ENCODE assay signal across 13 cellular contexts in genomic region chr1:110347182-110347893, GRCh38. TPM values are rescaled to one million over a fixed set of nuclear protein-coding genes. Genes with fewer than 3 reads are reported as not detected.
DNase-seq lines count a peak whose midpoint lies in the region; ATAC-seq and TF ChIP-seq lines count a peak whose summit lies in the region.
"Had no signal": no experiment of that assay in that cellular context is flagged by ENCODE, and none has a peak within 500 bp of the region (broad histone marks: within the 10 kb centered on the region; RNA-seq: fewer than 3 reads in every experiment).

No MANE protein-coding gene starts in this region.

- H3K4ac ChIP-seq in IMR-90 (ENCODE audit: low read depth, low read length), result no peak overlapping the region

- H2BK120ac ChIP-seq in IMR-90 (ENCODE audit: low read depth, low read length), result no peak overlapping the region

- H3K4me1 ChIP-seq in IMR-90 (ENCODE audit: control insufficient read depth, insufficient read depth, low read length) (peaks cover 9% of the 10 kb centered on the region), ectodermal cell (ENCODE audit: control insufficient read depth, insufficient read depth, low read length) (peaks cover 27% of the 10 kb centered on the region)

- H3K4me2 ChIP-seq in IMR-90 (ENCODE audit: low read depth, low read length), result peak overlapping the region; percentile 78

- H3K18ac ChIP-seq in IMR-90 (ENCODE audit: low read depth, low read length), result no peak overlapping the region

- TF ChIP-seq POLR2A in IMR-90 (IDR thresholded peaks at IDR 0.05; ENCODE audit: low read depth, low read length), result no peak

- POLR2A ChIA-PET in IMR-90 (lab: Charles Lee; ENCODE audit: unreplicated experiment), result interaction anchor here (0.8 kb wide), 1 partner anchor 149 kb away, joined by 3 read pairs; no protein-coding TSS in a partner anchor

- H3K23ac ChIP-seq in IMR-90 (ENCODE audit: low read depth, low read length), result no peak overlapping the region

- no peaks in the 10 kb centered on the region for H3K27me3 Mint-ChIP-seq in activated T-cell treated with anti-CD3 and anti-CD28 coated beads, Interleukin-2, amount 50 U/mL, for 72 hours (ENCODE audit: low read depth)
- no peaks in the 10 kb centered on the region for H3K27me3 Mint-ChIP-seq in activated T-cell treated with anti-CD3 and anti-CD28 coated beads, Interleukin-2, amount 50 U/mL, for 4 hours (ENCODE audit: low read depth)
- H3K27me3 Mint-ChIP-seq in stimulated activated naive B cell treated with anti-CD40 and anti-IgM and Interleukin-4, amounts not matched to agents 10 μg/mL and 1 μg/mL and 100 μg/mL, for 72 hours, result no peaks in the 10 kb centered on the region

- peak overlapping the region; percentile 16 to 71 for H3K4me3 Mint-ChIP-seq in activated T-cell treated with anti-CD3 and anti-CD28 coated beads, Interleukin-2, amount 50 U/mL, for 72 hours
- no peak overlapping the region for H3K4me3 Mint-ChIP-seq in activated T-cell treated with anti-CD3 and anti-CD28 coated beads, Interleukin-2, amount 50 U/mL, for 4 hours
- H3K4me3 Mint-ChIP-seq in stimulated activated naive B cell treated with anti-CD40 and anti-IgM and Interleukin-4, amounts not matched to agents 10 μg/mL and 1 μg/mL and 100 μg/mL, for 72 hours, result no peak overlapping the region

- H4K91ac ChIP-seq in IMR-90 (ENCODE audit: insufficient read depth, low read depth, low read length), result no peak overlapping the region

- H3K9me1 ChIP-seq in IMR-90 (ENCODE audit: insufficient read depth, low read length), result peaks cover 8% of the 10 kb centered on the region

- in situ Hi-C loops in IMR-90 (cut with MboI; ENCODE audit: low sequenced_read_pairs), result no loop called here

- H2AFZ ChIP-seq in IMR-90 (replicated peaks; ENCODE audit: low read length, poor library complexity), result no peak overlapping the region

- no peak for TF ChIP-seq CTCF in IMR-90 (conservative IDR thresholded peaks at IDR 0.05; ENCODE audit: low read depth, low read length)

- intact Hi-C loops in IMR-90 (cut with micrococcal nuclease), result no loop called here
- intact Hi-C loops in posterior vena cava (cut with DNase I), result no loop called here

- H4K20me1 ChIP-seq in IMR-90 (ENCODE audit: insufficient read depth, low read length), result peaks cover 13% of the 10 kb centered on the region; the same call in 1 of the 2 replicates

- H4K5ac ChIP-seq in IMR-90 (ENCODE audit: low read depth, low read length), result peak overlapping the region; percentile 49; the same call in 1 of the 2 replicates

- CTCF ChIA-PET in IMR-90 (lab: Yijun Ruan, JAX), result no interaction called here

- H3K79me1 ChIP-seq in IMR-90 (ENCODE audit: low read depth in 1 of 2, low read length in 2 of 2), result peaks cover 22 to 30% of the 10 kb centered on the region in 2 experiments

- H3K4me1 Mint-ChIP-seq in activated T-cell treated with anti-CD3 and anti-CD28 coated beads, Interleukin-2, amount 50 U/mL, for 72 hours (ENCODE audit: low read depth), result peaks cover 86% of the 10 kb centered on the region
- H3K4me1 Mint-ChIP-seq in activated T-cell treated with anti-CD3 and anti-CD28 coated beads, Interleukin-2, amount 50 U/mL, for 4 hours (ENCODE audit: low read depth), result peaks cover 80% of the 10 kb centered on the region
- peaks cover 34 to 80% of the 10 kb centered on the region in 2 donors for H3K4me1 Mint-ChIP-seq in stimulated activated naive B cell treated with anti-CD40 and anti-IgM and Interleukin-4, amounts not matched to agents 10 μg/mL and 1 μg/mL and 100 μg/mL, for 72 hours

- no peak overlapping the region for H3K9ac ChIP-seq in IMR-90 (ENCODE audit: low read depth, low read length)

- H3K4me3 ChIP-seq in IMR-90 (ENCODE audit: insufficient read depth, low read depth, low read length), result no peak overlapping the region
- H3K4me3 ChIP-seq in ectodermal cell (ENCODE audit: insufficient read depth, low read depth, low read length), result no peak overlapping the region

- no peak overlapping the region for H2AK9ac ChIP-seq in IMR-90 (replicated peaks; ENCODE audit: low read depth, low read length, poor library complexity)

- no peak overlapping the region for H3K14ac ChIP-seq in IMR-90 (replicated peaks; ENCODE audit: low read depth, low read length)

- H3K9me3 ChIP-seq in IMR-90 (ENCODE audit: control insufficient read depth, insufficient read depth, low read length), result no peaks in the 10 kb centered on the region
- H3K9me3 ChIP-seq in ectodermal cell (ENCODE audit: control insufficient read depth, low read length), result no peaks in the 10 kb centered on the region

- TF ChIP-seq RAD21 in IMR-90 (IDR thresholded peaks at IDR 0.05; ENCODE audit: low read length), result no peak

- H3K27ac ChIP-seq in IMR-90 (ENCODE audit: insufficient read depth, low read length), result peak overlapping the region; percentile 40; the same call in 1 of the 2 replicates
- H3K27ac ChIP-seq in ectodermal cell (ENCODE audit: insufficient read depth, low read depth, low read length, poor library complexity, severe bottlenecking), result peak overlapping the region; percentile 19

- no peaks in the 10 kb centered on the region for H3K27me3 ChIP-seq in IMR-90 (ENCODE audit: control insufficient read depth, insufficient read depth, low read length)
- H3K27me3 ChIP-seq in ectodermal cell (ENCODE audit: control insufficient read depth, insufficient read depth, low read length, poor library complexity, severe bottlenecking), result no peaks in the 10 kb centered on the region

- peak overlapping the region in 1 of 2 experiments; percentile 10; a peak in 1 of 4 replicates for H4K8ac ChIP-seq in IMR-90 (ENCODE audit: low read depth in 2 of 2, low read length in 2 of 2)

- H2BK15ac ChIP-seq in IMR-90 (ENCODE audit: low read depth, low read length), result no peak overlapping the region

- H3K36me3 Mint-ChIP-seq in activated T-cell treated with anti-CD3 and anti-CD28 coated beads, Interleukin-2, amount 50 U/mL, for 72 hours (ENCODE audit: insufficient read depth in 2 of 2), result peaks cover 9 to 38% of the 10 kb centered on the region in 2 donors
- H3K36me3 Mint-ChIP-seq in activated T-cell treated with anti-CD3 and anti-CD28 coated beads, Interleukin-2, amount 50 U/mL, for 4 hours (ENCODE audit: insufficient read depth), result peaks cover 46% of the 10 kb centered on the region
- H3K36me3 Mint-ChIP-seq in stimulated activated naive B cell treated with anti-CD40 and anti-IgM and Interleukin-4, amounts not matched to agents 10 μg/mL and 1 μg/mL and 100 μg/mL, for 72 hours, result peaks cover 22 to 46% of the 10 kb centered on the region in 2 donors

- H2BK20ac ChIP-seq in IMR-90 (ENCODE audit: low read depth, low read length), result no peak overlapping the region

- peaks cover 9% of the 10 kb centered on the region for H3K36me3 ChIP-seq in IMR-90 (ENCODE audit: control insufficient read depth, insufficient read depth, low read length)
- peaks cover 6% of the 10 kb centered on the region for H3K36me3 ChIP-seq in ectodermal cell (ENCODE audit: control insufficient read depth, insufficient read depth, low read length)

- H3K56ac ChIP-seq in IMR-90 (ENCODE audit: extremely low read depth, insufficient read depth, low read length), result no peak overlapping the region

- H2AK5ac ChIP-seq in IMR-90 (ENCODE audit: low read depth, low read length), result no peak overlapping the region

- no peak for DNase-seq in activated T-cell treated with anti-CD3 and anti-CD28 coated beads, Interleukin-2, amount 50 U/mL, for 72 hours
- no peak for DNase-seq in activated T-cell treated with anti-CD3 and anti-CD28 coated beads, Interleukin-2, amount 50 U/mL, for 4 hours
- DNase-seq in IMR-90 (no peak), renal cortical epithelial cell (ENCODE audit: low read depth) (peak; percentile 28), posterior vena cava (ENCODE audit: low spot score) (no peak)
- DNase-seq in stimulated activated naive B cell treated with anti-CD40 and anti-IgM and Interleukin-4, amounts not matched to agents 10 μg/mL and 1 μg/mL and 100 μg/mL, for 72 hours, result no peak
- DNase-seq: activated effector memory CD4-positive, alpha-beta T cell treated with Interleukin-2 at 50 U/mL for 16 hours; NCI-H1694; stimulated activated CD4-positive, alpha-beta T cell treated with anti-CD3 and anti-CD28 coated beads, Interleukin-12 subunit alpha, Interleukin-12 subunit beta, amount 100 ng/mL, for 4 hours had no signal

- no peaks in the 10 kb centered on the region for H3K9me3 Mint-ChIP-seq in activated T-cell treated with anti-CD3 and anti-CD28 coated beads, Interleukin-2, amount 50 U/mL, for 72 hours
- no peaks in the 10 kb centered on the region for H3K9me3 Mint-ChIP-seq in activated T-cell treated with anti-CD3 and anti-CD28 coated beads, Interleukin-2, amount 50 U/mL, for 4 hours
- H3K9me3 Mint-ChIP-seq in stimulated activated naive B cell treated with anti-CD40 and anti-IgM and Interleukin-4, amounts not matched to agents 10 μg/mL and 1 μg/mL and 100 μg/mL, for 72 hours, result no peaks in the 10 kb centered on the region

- H3K27ac Mint-ChIP-seq in activated T-cell treated with anti-CD3 and anti-CD28 coated beads, Interleukin-2, amount 50 U/mL, for 72 hours, result peak overlapping the region; percentile 31
- no peak overlapping the region for H3K27ac Mint-ChIP-seq in stimulated activated naive B cell treated with anti-CD40 and anti-IgM and Interleukin-4, amounts not matched to agents 10 μg/mL and 1 μg/mL and 100 μg/mL, for 72 hours

- ATAC-seq in activated T-cell treated with anti-CD3 and anti-CD28 coated beads, Interleukin-2, amount 50 U/mL, for 72 hours (replicated peaks in 1 of 2), result no peak
- no peak for ATAC-seq in activated T-cell treated with anti-CD3 and anti-CD28 coated beads, Interleukin-2, amount 50 U/mL, for 4 hours
- ATAC-seq in IMR-90 (ENCODE audit: low read depth) (no peak), GM18870 (IDR thresholded peaks at IDR 0.05; ENCODE audit: unreplicated experiment) (no peak)
- ATAC-seq in stimulated activated naive B cell treated with anti-CD40 and anti-IgM and Interleukin-4, amounts not matched to agents 10 μg/mL and 1 μg/mL and 100 μg/mL, for 72 hours (replicated peaks), result no peak
- ATAC-seq: Panc1 had no signal

- 56% methylated on average over 5 of the region's 14 CpGs; no CpG with 5 or more reads in 1 of the 2 experiments for WGBS in IMR-90 (ENCODE audit: extremely low coverage in 2 of 2, insufficient read length in 1 of 2), 2 experiments
- 81 to 84% methylated on average over 14 of the region's 14 CpGs for WGBS in ectodermal cell, 2 experiments

- no TSS peak for BruUV-seq in IMR-90 (replicated peaks; lab: Mats Ljungman, UMichigan)

- dilution Hi-C loops in IMR-90 (cut with HindIII; ENCODE audit: low sequenced_read_pairs, unreplicated experiment), result no loop called here

- H2BK5ac ChIP-seq in IMR-90 (ENCODE audit: low read depth, low read length, poor library complexity, severe bottlenecking), result no peak overlapping the region

RNA-seq across cellular contexts. Expression of gene RBM15, which starts 8.2 kb away (rescaled TPM):
- 10 to 100 TPM; 75.0 to 77.8 TPM for total RNA-seq in activated T-cell treated with anti-CD3 and anti-CD28 coated beads, Interleukin-2, amount 50 U/mL, for 72 hours
- total RNA-seq in activated T-cell treated with anti-CD3 and anti-CD28 coated beads, Interleukin-2, amount 50 U/mL, for 4 hours, result 10 to 100 TPM; 44.5 to 49.2 (median 47.4) TPM
- 31.7 and 32.2 TPM in 2 replicates for total RNA-seq in IMR-90 (2012; rRNA removed)
- polyA plus RNA-seq in IMR-90 (2012; rRNA removed), result 6.2 and 6.3 TPM in 2 replicates
- 3.9 and 4.2 TPM in 2 replicates for polyA plus RNA-seq in IMR-90 (2012; cell fraction: cytosol; rRNA removed)
- 6.3 and 7.4 TPM in 2 replicates for polyA plus RNA-seq in IMR-90 (2012; cell fraction: nucleus; rRNA removed; ENCODE audit: low replicate concordance)
- 29.1 TPM for polyA plus RNA-seq in ectodermal cell (2013, experiment 1 of 4)
- 29.7 TPM for polyA plus RNA-seq in ectodermal cell (2013, experiment 2 of 4)
- 19.0 TPM for polyA plus RNA-seq in ectodermal cell (2013, experiment 3 of 4)
- 19.4 TPM for polyA plus RNA-seq in ectodermal cell (2013, experiment 4 of 4)
- 26.9 and 36.0 TPM in 2 replicates for total RNA-seq in renal cortical epithelial cell
- total RNA-seq in posterior vena cava, result 10 to 100 TPM; 14.8 to 15.9 TPM

RNA-seq across cellular contexts. Expression of gene SLC16A4, which starts 43.5 kb away (rescaled TPM):
- under 1 TPM; 0.44 to 0.58 TPM for total RNA-seq in activated T-cell treated with anti-CD3 and anti-CD28 coated beads, Interleukin-2, amount 50 U/mL, for 72 hours
- under 1 TPM; 0.11 to 0.40 (median 0.28) TPM for total RNA-seq in activated T-cell treated with anti-CD3 and anti-CD28 coated beads, Interleukin-2, amount 50 U/mL, for 4 hours
- 65.2 and 73.0 TPM in 2 replicates for total RNA-seq in IMR-90 (2012; rRNA removed)
- polyA plus RNA-seq in IMR-90 (2012; rRNA removed), result 20.8 and 27.7 TPM in 2 replicates
- polyA plus RNA-seq in IMR-90 (2012; cell fraction: cytosol; rRNA removed), result 8.6 and 10.3 TPM in 2 replicates
- 2.4 and 16.3 TPM in 2 replicates for polyA plus RNA-seq in IMR-90 (2012; cell fraction: nucleus; rRNA removed; ENCODE audit: low replicate concordance)
- polyA plus RNA-seq in ectodermal cell (2013, experiment 1 of 4), result 3.1 TPM
- polyA plus RNA-seq in ectodermal cell (2013, experiment 2 of 4), result 3.5 TPM
- 2.2 TPM for polyA plus RNA-seq in ectodermal cell (2013, experiment 3 of 4)
- 2.8 TPM for polyA plus RNA-seq in ectodermal cell (2013, experiment 4 of 4)
- total RNA-seq in renal cortical epithelial cell, result 127 and 173 TPM in 2 replicates
- total RNA-seq in posterior vena cava, result 1 to 10 TPM; 8.0 to 8.6 TPM
- total RNA-seq: mononuclear cell had no signal

Comparison
In these comparisons a context has a peak if more than half of its experiments do, and no peak if none do; other contexts are left out.
1. H3K4me3 Mint-ChIP-seq: peak in activated T-cell treated with anti-CD3 and anti-CD28 coated beads, Interleukin-2, amount 50 U/mL, for 72 hours (2 of 2); none in activated T-cell treated with anti-CD3 and anti-CD28 coated beads, Interleukin-2, amount 50 U/mL, for 4 hours (single experiment) and stimulated activated naive B cell treated with anti-CD40 and anti-IgM and Interleukin-4, amounts not matched to agents 10 μg/mL and 1 μg/mL and 100 μg/mL, for 72 hours (0 of 2).
2. RNA of gene SLC16A4, which starts 43.5 kb away (total RNA-seq): 127 to 173 TPM in renal cortical epithelial cell, 65.2 to 73.0 TPM in IMR-90 and 8.0 to 8.6 TPM in posterior vena cava; 0.44 to 0.58 TPM in activated T-cell treated with anti-CD3 and anti-CD28 coated beads, Interleukin-2, amount 50 U/mL, for 72 hours and 0.11 to 0.40 TPM in activated T-cell treated with anti-CD3 and anti-CD28 coated beads, Interleukin-2, amount 50 U/mL, for 4 hours; every median in the first group is over 4 times any median in the second.